Comparison of ENCODE assay signal across 8 cellular contexts in the genomic region with DNA sequence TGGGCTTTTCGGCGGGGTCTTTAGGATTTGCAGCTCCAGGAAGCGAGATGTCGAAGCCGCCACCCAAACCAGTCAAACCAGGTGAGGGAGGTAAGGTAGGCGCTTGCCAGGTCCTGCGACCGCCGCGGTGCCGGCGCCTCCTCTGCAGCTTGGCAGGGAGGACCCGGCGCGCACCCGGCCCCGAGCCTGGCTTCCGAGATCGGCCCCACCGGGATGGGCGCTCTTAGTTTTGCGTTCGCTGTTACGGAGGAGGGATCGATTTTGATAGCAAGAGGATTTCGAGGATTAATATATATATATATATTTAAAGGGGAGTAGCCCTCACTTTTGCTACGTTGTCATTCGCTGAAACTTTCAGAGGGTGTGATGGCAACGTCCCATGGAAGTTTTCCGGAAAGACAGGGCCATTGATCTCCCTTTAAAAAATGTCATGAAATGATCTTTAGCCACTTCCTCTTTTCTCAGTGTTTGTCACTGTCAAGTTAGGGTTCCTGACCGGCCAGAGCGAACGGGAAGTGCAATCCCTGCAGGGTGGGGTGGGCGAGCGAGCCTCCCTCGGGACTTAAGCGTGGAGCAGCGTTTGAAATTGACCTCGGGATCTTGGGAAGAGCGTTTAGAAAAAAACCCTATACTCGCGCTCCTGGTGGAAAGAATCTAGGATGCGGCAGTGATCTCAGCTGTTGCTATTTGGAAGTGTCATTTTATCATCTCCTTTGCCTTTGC. TPM values are rescaled to one million over a fixed set of nuclear protein-coding genes. Genes with fewer than 3 reads are reported as not detected.
DNase-seq lines count a peak whose midpoint lies in the region; ATAC-seq and TF ChIP-seq lines count a peak whose summit lies in the region.

No MANE protein-coding gene starts in this region.

- POLR2A ChIA-PET in CD8-positive, alpha-beta T cell (lab: Charles Lee): interaction anchor here (0.7 to 4.8 kb wide), 15 partner anchors 8 to 1306 kb away, joined by 3 to 69 read pairs (median 7); partner anchors contain the start of genes C9orf40, CARNMT1, PCSK5 and RFK
- POLR2A ChIA-PET in naive thymus-derived CD4-positive, alpha-beta T cell (lab: Charles Lee): interaction anchor here (0.6 to 7.2 kb wide), 17 partner anchors 8 to 136 kb away, joined by 3 to 60 read pairs (median 5); partner anchors contain the start of genes C9orf40 and CARNMT1

- H3K27me3 ChIP-seq in CD8-positive, alpha-beta T cell (ENCODE audit: insufficient read depth, low read length): no peaks in the 10 kb centered on the region
- H3K27me3 ChIP-seq in naive thymus-derived CD4-positive, alpha-beta T cell (ENCODE audit: control insufficient read depth in 2 of 2, insufficient read depth in 2 of 2, low read length in 2 of 2): no peaks in the 10 kb centered on the region

- no peak for TF ChIP-seq CTCF in CD8-positive, alpha-beta T cell (IDR thresholded peaks at IDR 0.05)

- no peaks in the 10 kb centered on the region for H3K27me3 Mint-ChIP-seq in CD8-positive, alpha-beta T cell (ENCODE audit: low read depth)
- H3K27me3 Mint-ChIP-seq in activated T-cell treated with anti-CD3 and anti-CD28 coated beads, Interleukin-2, amount 50 U/mL, for 4 hours (ENCODE audit: low read depth): no peaks in the 10 kb centered on the region
- no peaks in the 10 kb centered on the region for H3K27me3 Mint-ChIP-seq in naive thymus-derived CD4-positive, alpha-beta T cell

- peaks cover 15% of the 10 kb centered on the region for H3K36me3 Mint-ChIP-seq in CD8-positive, alpha-beta T cell
- H3K36me3 Mint-ChIP-seq in activated T-cell treated with anti-CD3 and anti-CD28 coated beads, Interleukin-2, amount 50 U/mL, for 4 hours (ENCODE audit: insufficient read depth): peaks cover 5% of the 10 kb centered on the region
- H3K36me3 Mint-ChIP-seq in naive thymus-derived CD4-positive, alpha-beta T cell: peaks cover 0 to 15% (median 0%) of the 10 kb centered on the region in 5 donors

- peaks cover 74% of the 10 kb centered on the region for H3K4me1 Mint-ChIP-seq in CD8-positive, alpha-beta T cell (ENCODE audit: low read depth)
- peaks cover 69% of the 10 kb centered on the region for H3K4me1 Mint-ChIP-seq in activated T-cell treated with anti-CD3 and anti-CD28 coated beads, Interleukin-2, amount 50 U/mL, for 4 hours (ENCODE audit: low read depth)
- peaks cover 60 to 84% (median 80%) of the 10 kb centered on the region in 7 donors for H3K4me1 Mint-ChIP-seq in naive thymus-derived CD4-positive, alpha-beta T cell

- no peaks in the 10 kb centered on the region for H3K9me3 Mint-ChIP-seq in CD8-positive, alpha-beta T cell
- H3K9me3 Mint-ChIP-seq in activated T-cell treated with anti-CD3 and anti-CD28 coated beads, Interleukin-2, amount 50 U/mL, for 4 hours: no peaks in the 10 kb centered on the region
- no peaks in the 10 kb centered on the region for H3K9me3 Mint-ChIP-seq in naive thymus-derived CD4-positive, alpha-beta T cell

- ATAC-seq in CD8-positive, alpha-beta T cell: peak; percentile 30
- ATAC-seq in GM19023 (IDR thresholded peaks at IDR 0.05; ENCODE audit: unreplicated experiment) (peak; percentile 23), HG03103 (IDR thresholded peaks at IDR 0.05; ENCODE audit: low read depth, unreplicated experiment) (peak; percentile 29)
- peak; percentile 14 to 30 for ATAC-seq in activated T-cell treated with anti-CD3 and anti-CD28 coated beads, Interleukin-2, amount 50 U/mL, for 4 hours
- peak; percentile 32 for ATAC-seq in naive thymus-derived CD4-positive, alpha-beta T cell

- H3K27ac Mint-ChIP-seq in CD8-positive, alpha-beta T cell: peak overlapping the region; percentile 94
- peak overlapping the region; percentile 61 to 98 (median 91) for H3K27ac Mint-ChIP-seq in naive thymus-derived CD4-positive, alpha-beta T cell

- H3K4me3 ChIP-seq in CD8-positive, alpha-beta T cell (ENCODE audit: low read depth, low read length): peak overlapping the region; percentile 69
- peak overlapping the region; percentile 75 for H3K4me3 ChIP-seq in naive thymus-derived CD4-positive, alpha-beta T cell (ENCODE audit: low read length)

- intact Hi-C loops in CD8-positive, alpha-beta T cell (cut with DNase I, micrococcal nuclease): loop anchor here (1.0 to 10.0 kb wide), 12 partner anchors 12 to 1957 kb away; partner anchors contain the start of genes C9orf40 (in 2 of the 2), CARNMT1 (in 2 of the 2), RFK (in 2 of the 2) and ANXA1 (in 1 of the 2)
- intact Hi-C loops in naive thymus-derived CD4-positive, alpha-beta T cell (cut with micrococcal nuclease): loop anchor here (1.0 to 10.0 kb wide), 17 partner anchors 18 to 1934 kb away; partner anchors contain the start of genes CARNMT1 (in 2 of the 2), PCSK5 (in 2 of the 2), RFK (in 2 of the 2) and ANXA1 (in 1 of the 2)

- no peaks in the 10 kb centered on the region for H3K36me3 ChIP-seq in CD8-positive, alpha-beta T cell (ENCODE audit: insufficient read depth, low read length)
- H3K36me3 ChIP-seq in naive thymus-derived CD4-positive, alpha-beta T cell (ENCODE audit: control insufficient read depth in 2 of 3, insufficient read depth in 3 of 3, low read length in 3 of 3): peaks cover 0 to 9% (median 0%) of the 10 kb centered on the region in 3 experiments

- CTCF ChIA-PET in CD8-positive, alpha-beta T cell (lab: Charles Lee): interaction anchor here (0.6 to 3.0 kb wide), 13 partner anchors 12 to 313 kb away, joined by 3 to 11 read pairs (median 4); partner anchors contain the start of gene C9orf40
- CTCF ChIA-PET in naive thymus-derived CD4-positive, alpha-beta T cell (lab: Charles Lee): interaction anchor here (1.0 to 1.8 kb wide), 5 partner anchors 13 to 1305 kb away, joined by 3 to 5 read pairs (median 4); partner anchors contain the start of gene RFK

- DNase-seq in CD8-positive, alpha-beta T cell: peak in 1 of 7 experiments; percentile 24
- DNase-seq in NCI-H774 (lab: John Stamatoyannopoulos, UW): peak; percentile 61
- no peak for DNase-seq in activated T-cell treated with anti-CD3 and anti-CD28 coated beads, Interleukin-2, amount 50 U/mL, for 4 hours
- DNase-seq in fibroblast of peridontal ligament (ENCODE audit: extremely low read depth): peak; percentile 77
- DNase-seq in naive thymus-derived CD4-positive, alpha-beta T cell: peak in 1 of 9 donors; percentile 37
- DNase-seq in GOT3 (lab: John Stamatoyannopoulos, UW): no peak

- peak overlapping the region; percentile 81 for H3K27ac ChIP-seq in CD8-positive, alpha-beta T cell (ENCODE audit: low read depth, low read length)
- peak overlapping the region; percentile 92 for H3K27ac ChIP-seq in naive thymus-derived CD4-positive, alpha-beta T cell (ENCODE audit: low read depth, low read length)

- peak overlapping the region; percentile 98 for H3K4me3 Mint-ChIP-seq in CD8-positive, alpha-beta T cell
- peak overlapping the region; percentile 99 for H3K4me3 Mint-ChIP-seq in activated T-cell treated with anti-CD3 and anti-CD28 coated beads, Interleukin-2, amount 50 U/mL, for 4 hours
- H3K4me3 Mint-ChIP-seq in naive thymus-derived CD4-positive, alpha-beta T cell: peak overlapping the region; percentile 89 to 100 (median 99)

- H3K4me1 ChIP-seq in CD8-positive, alpha-beta T cell (ENCODE audit: insufficient read depth, low read length): peaks cover 54% of the 10 kb centered on the region
- H3K4me1 ChIP-seq in naive thymus-derived CD4-positive, alpha-beta T cell (ENCODE audit: control insufficient read depth in 2 of 2, insufficient read depth in 2 of 2, low read length in 2 of 2): peaks cover 29 to 51% of the 10 kb centered on the region in 2 donors

- H3K9me3 ChIP-seq in CD8-positive, alpha-beta T cell (ENCODE audit: low read length): no peaks in the 10 kb centered on the region
- H3K9me3 ChIP-seq in naive thymus-derived CD4-positive, alpha-beta T cell (ENCODE audit: control insufficient read depth in 2 of 3, low read length in 3 of 3): no peaks in the 10 kb centered on the region

RNA-seq across cellular contexts. Expression of gene OSTF1, which starts 0.5 kb away (rescaled TPM):
- total RNA-seq in CD8-positive, alpha-beta T cell: 10 to 100 TPM; 29.1 to 30.3 TPM
- total RNA-seq in activated T-cell treated with anti-CD3 and anti-CD28 coated beads, Interleukin-2, amount 50 U/mL, for 4 hours: 10 to 100 TPM; 38.9 to 49.8 (median 41.3) TPM
- 10 to 100 TPM; 38.7 to 93.5 (median 46.2) TPM for total RNA-seq in naive thymus-derived CD4-positive, alpha-beta T cell
- 100 to 1,000 TPM; 109 to 141 TPM for polyA plus RNA-seq in naive thymus-derived CD4-positive, alpha-beta T cell

RNA-seq across cellular contexts. Expression of gene NMRK1, which starts 0.9 kb away (rescaled TPM):
- 10 to 100 TPM; 35.8 to 37.2 TPM for total RNA-seq in CD8-positive, alpha-beta T cell
- total RNA-seq in activated T-cell treated with anti-CD3 and anti-CD28 coated beads, Interleukin-2, amount 50 U/mL, for 4 hours: 10 to 100 TPM in 2 of 3 donors, 1 to 10 TPM in 1; 7.3 to 11.1 (median 11.1) TPM
- 100 to 1,000 TPM in 2 of 5 experiments, 10 to 100 TPM in 3; 23.4 to 103 (median 58.1) TPM for total RNA-seq in naive thymus-derived CD4-positive, alpha-beta T cell
- 10 to 100 TPM; 64.3 to 75.5 TPM for polyA plus RNA-seq in naive thymus-derived CD4-positive, alpha-beta T cell

Comparison
In these comparisons a context has a peak if more than half of its experiments do, and no peak if none do; other contexts are left out.
1. DNase-seq: peak in NCI-H774 (single experiment) and fibroblast of peridontal ligament (single experiment); none in activated T-cell treated with anti-CD3 and anti-CD28 coated beads, Interleukin-2, amount 50 U/mL, for 4 hours (single experiment) and GOT3 (single experiment).
2. Peak in every context shown above with its lines, with median percentiles within 50 percentile points of each other: ATAC-seq and H3K4me3 Mint-ChIP-seq.